Comparison of ENCODE assay signal across 12 cellular contexts in genomic region chr15:80711886-80712285, GRCh38.
"Had no signal": no experiment of that assay in that cellular context is flagged by ENCODE, and none has a peak within 500 bp of the region (broad histone marks: within the 10 kb centered on the region; RNA-seq: fewer than 3 reads in every experiment).

No MANE protein-coding gene starts in this region.

- H3K4me1 ChIP-seq: right atrium auricular region had no signal

- H3K27me3 ChIP-seq: heart left ventricle, neutrophil, right atrium auricular region, upper lobe of right lung, vagina had no signal

- DNase-seq: effector memory CD4-positive, alpha-beta T cell; heart left ventricle; hippocampal formation; left colon; left ventricle myocardium superior; posterior cingulate gyrus; upper lobe of right lung had no signal

- H3K36me3 ChIP-seq: heart left ventricle, neutrophil, right atrium auricular region, upper lobe of right lung, vagina had no signal

- H3K9me3 Mint-ChIP-seq: naive thymus-derived CD4-positive, alpha-beta T cell had no signal

- H3K27me3 Mint-ChIP-seq: naive thymus-derived CD4-positive, alpha-beta T cell had no signal

- H3K36me3 Mint-ChIP-seq: naive thymus-derived CD4-positive, alpha-beta T cell had no signal

- ATAC-seq: heart left ventricle; left ventricle myocardium superior; naive thymus-derived CD4-positive, alpha-beta T cell; upper lobe of right lung had no signal

- H3K27ac Mint-ChIP-seq: naive thymus-derived CD4-positive, alpha-beta T cell had no signal

- H3K4me3 ChIP-seq: heart left ventricle, lung, right atrium auricular region, upper lobe of right lung, vagina had no signal

- H3K27ac ChIP-seq: heart left ventricle, neutrophil, right atrium auricular region, upper lobe of right lung, vagina had no signal

- H3K4me3 Mint-ChIP-seq: naive thymus-derived CD4-positive, alpha-beta T cell had no signal

- H3K9me3 ChIP-seq: heart left ventricle, neutrophil, right atrium auricular region, upper lobe of right lung, vagina had no signal
